ENCODE assay signal across 14 cellular contexts in genomic region chr3:51679777-51680176, GRCh38. TPM values are rescaled to one million over a fixed set of nuclear protein-coding genes. Genes with fewer than 3 reads are reported as not detected.
DNase-seq lines count a peak whose midpoint lies in the region; ATAC-seq and TF ChIP-seq lines count a peak whose summit lies in the region.
"Had no signal": no experiment of that assay in that cellular context is flagged by ENCODE, and none has a peak within 500 bp of the region (broad histone marks: within the 10 kb centered on the region; RNA-seq: fewer than 3 reads in every experiment).

No MANE protein-coding gene starts in this region.

- H3K4me1 Mint-ChIP-seq in stimulated activated naive CD8-positive, alpha-beta T cell treated with anti-CD3 and anti-CD28 coated beads, Interleukin-15, Interleukin-2, amounts not matched to agents 100 ng/mL and 50 ng/mL, for 24 hours (ENCODE audit: low read depth): peaks cover 80% of the 10 kb centered on the region
- peaks cover 83 to 84% of the 10 kb centered on the region in 2 donors for H3K4me1 Mint-ChIP-seq in immature natural killer cell

- peaks cover 16% of the 10 kb centered on the region for H3K36me3 Mint-ChIP-seq in stimulated activated naive CD8-positive, alpha-beta T cell treated with anti-CD3 and anti-CD28 coated beads, Interleukin-15, Interleukin-2, amounts not matched to agents 100 ng/mL and 50 ng/mL, for 24 hours (ENCODE audit: low read depth)
- H3K36me3 Mint-ChIP-seq in immature natural killer cell: peaks cover 4 to 24% (median 8%) of the 10 kb centered on the region in 3 donors

- H3K4me3 Mint-ChIP-seq in stimulated activated naive CD8-positive, alpha-beta T cell treated with anti-CD3 and anti-CD28 coated beads, Interleukin-15, Interleukin-2, amounts not matched to agents 100 ng/mL and 50 ng/mL, for 24 hours: no peak overlapping the region
- H3K4me3 Mint-ChIP-seq in immature natural killer cell: no peak overlapping the region

- peak overlapping the region; percentile 50 for H3K27ac Mint-ChIP-seq in stimulated activated naive CD8-positive, alpha-beta T cell treated with anti-CD3 and anti-CD28 coated beads, Interleukin-15, Interleukin-2, amounts not matched to agents 100 ng/mL and 50 ng/mL, for 24 hours
- peak overlapping the region; percentile 75 to 89 (median 86) for H3K27ac Mint-ChIP-seq in immature natural killer cell

- ATAC-seq in stimulated activated naive CD8-positive, alpha-beta T cell treated with anti-CD3 and anti-CD28 coated beads, Interleukin-15, Interleukin-2, amounts not matched to agents 100 U/mL and 50 U/mL, for 24 hours: no peak
- ATAC-seq in HG03159 (IDR thresholded peaks at IDR 0.05; ENCODE audit: unreplicated experiment) (no peak), GM18517 (IDR thresholded peaks at IDR 0.05; ENCODE audit: unreplicated experiment) (no peak), GM21447 (IDR thresholded peaks at IDR 0.05; ENCODE audit: unreplicated experiment) (no peak)
- ATAC-seq: K562, right lobe of liver had no signal

- no peak for TF ChIP-seq CTCF in VCaP (conservative IDR thresholded peaks at IDR 0.05)

- no peaks in the 10 kb centered on the region for H3K9me3 Mint-ChIP-seq in stimulated activated naive CD8-positive, alpha-beta T cell treated with anti-CD3 and anti-CD28 coated beads, Interleukin-15, Interleukin-2, amounts not matched to agents 100 ng/mL and 50 ng/mL, for 24 hours
- peaks cover 0 to 6% (median 0%) of the 10 kb centered on the region in 6 donors for H3K9me3 Mint-ChIP-seq in immature natural killer cell

- no peaks in the 10 kb centered on the region for H3K27me3 Mint-ChIP-seq in stimulated activated naive CD8-positive, alpha-beta T cell treated with anti-CD3 and anti-CD28 coated beads, Interleukin-15, Interleukin-2, amounts not matched to agents 100 ng/mL and 50 ng/mL, for 24 hours
- peaks cover 0 to 3% (median 3%) of the 10 kb centered on the region in 3 donors for H3K27me3 Mint-ChIP-seq in immature natural killer cell (ENCODE audit: low read depth in 3 of 3)

- no peak for DNase-seq in stimulated activated naive CD8-positive, alpha-beta T cell treated with anti-CD3 and anti-CD28 coated beads, Interleukin-15, Interleukin-2, amounts not matched to agents 100 U/mL and 50 U/mL, for 24 hours
- no peak for DNase-seq in immature natural killer cell
- DNase-seq: AML-193; GOT3; NCI-H2029; NCI-H446 treated with DMSO at 0.1 percent for 48 hours; stimulated activated CD4-positive, alpha-beta T cell treated with anti-CD3 and anti-CD28 coated beads, Interleukin-1b, Interleukin-23, amount 100 ng/mL, for 48 hours had no signal

- peak overlapping the region; percentile 40; the same call in 1 of the 2 replicates for H3K27ac ChIP-seq in VCaP
- H3K27ac ChIP-seq: right lobe of liver had no signal

RNA-seq across cellular contexts. Expression of gene TEX264, which starts 8.7 kb away (rescaled TPM):
- polyA plus RNA-seq in immature natural killer cell: 100 to 1,000 TPM; 101 to 155 (median 131) TPM

RNA-seq across cellular contexts. Expression of gene GRM2, which starts 27.1 kb away (rescaled TPM):
- not detected for polyA plus RNA-seq in immature natural killer cell
- polyA plus RNA-seq: K562 had no signal
